In the genomic region with DNA sequence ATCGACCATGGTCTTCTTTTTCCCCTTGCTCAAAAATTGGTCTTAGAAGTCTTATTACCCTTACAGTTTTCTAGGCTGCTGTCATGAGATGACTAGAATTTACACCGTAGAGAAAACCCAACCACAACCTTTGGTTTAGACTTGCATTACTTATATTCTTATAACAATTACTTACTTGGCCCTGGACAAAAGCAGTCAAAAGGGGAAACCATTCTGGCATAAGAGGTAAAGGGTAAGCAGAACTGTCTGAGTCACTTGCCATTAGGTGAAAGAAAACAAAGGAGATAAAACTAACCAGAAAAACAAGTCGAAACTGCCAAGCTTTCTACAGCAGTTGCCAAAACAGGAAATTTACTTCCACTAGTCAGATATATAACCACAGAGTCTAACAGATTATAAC, we compare ENCODE assay signal across 1 cellular context.
TF ChIP-seq lines count a peak whose summit lies in the region.

No MANE protein-coding gene starts in this region.

TF ChIP-seq in SK-N-SH, 30 proteins besides CTCF, POLR2A, EP300 and RAD21 (continued from another document):
- TF ChIP-seq, protein P1, sequence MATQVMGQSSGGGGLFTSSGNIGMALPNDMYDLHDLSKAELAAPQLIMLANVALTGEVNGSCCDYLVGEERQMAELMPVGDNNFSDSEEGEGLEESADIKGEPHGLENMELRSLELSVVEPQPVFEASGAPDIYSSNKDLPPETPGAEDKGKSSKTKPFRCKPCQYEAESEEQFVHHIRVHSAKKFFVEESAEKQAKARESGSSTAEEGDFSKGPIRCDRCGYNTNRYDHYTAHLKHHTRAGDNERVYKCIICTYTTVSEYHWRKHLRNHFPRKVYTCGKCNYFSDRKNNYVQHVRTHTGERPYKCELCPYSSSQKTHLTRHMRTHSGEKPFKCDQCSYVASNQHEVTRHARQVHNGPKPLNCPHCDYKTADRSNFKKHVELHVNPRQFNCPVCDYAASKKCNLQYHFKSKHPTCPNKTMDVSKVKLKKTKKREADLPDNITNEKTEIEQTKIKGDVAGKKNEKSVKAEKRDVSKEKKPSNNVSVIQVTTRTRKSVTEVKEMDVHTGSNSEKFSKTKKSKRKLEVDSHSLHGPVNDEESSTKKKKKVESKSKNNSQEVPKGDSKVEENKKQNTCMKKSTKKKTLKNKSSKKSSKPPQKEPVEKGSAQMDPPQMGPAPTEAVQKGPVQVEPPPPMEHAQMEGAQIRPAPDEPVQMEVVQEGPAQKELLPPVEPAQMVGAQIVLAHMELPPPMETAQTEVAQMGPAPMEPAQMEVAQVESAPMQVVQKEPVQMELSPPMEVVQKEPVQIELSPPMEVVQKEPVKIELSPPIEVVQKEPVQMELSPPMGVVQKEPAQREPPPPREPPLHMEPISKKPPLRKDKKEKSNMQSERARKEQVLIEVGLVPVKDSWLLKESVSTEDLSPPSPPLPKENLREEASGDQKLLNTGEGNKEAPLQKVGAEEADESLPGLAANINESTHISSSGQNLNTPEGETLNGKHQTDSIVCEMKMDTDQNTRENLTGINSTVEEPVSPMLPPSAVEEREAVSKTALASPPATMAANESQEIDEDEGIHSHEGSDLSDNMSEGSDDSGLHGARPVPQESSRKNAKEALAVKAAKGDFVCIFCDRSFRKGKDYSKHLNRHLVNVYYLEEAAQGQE (IDR thresholded peaks at IDR 0.05; ENCODE audit: low read depth, low read length), result no peak
- TF ChIP-seq CHD2 (IDR thresholded peaks at IDR 0.05; ENCODE audit: low read length, partially characterized antibody) (no peak), JUND (IDR thresholded peaks at IDR 0.05) (peak; percentile 70), NRF1 (IDR thresholded peaks at IDR 0.05; ENCODE audit: low read depth, low read length) (no peak), FOXJ3 (CRISPR knock-in tag; IDR thresholded peaks at IDR 0.05) (no peak), SMC3 (IDR thresholded peaks at IDR 0.05; ENCODE audit: low read depth, low read length) (no peak), TAF1 (IDR thresholded peaks at IDR 0.05; ENCODE audit: borderline replicate concordance, low read depth, low read length) (no peak), MXI1 (IDR thresholded peaks at IDR 0.05; ENCODE audit: low read depth, low read length) (no peak), GATA2 (CRISPR knock-in tag; IDR thresholded peaks at IDR 0.05) (no peak)
- TF ChIP-seq, protein P2, sequence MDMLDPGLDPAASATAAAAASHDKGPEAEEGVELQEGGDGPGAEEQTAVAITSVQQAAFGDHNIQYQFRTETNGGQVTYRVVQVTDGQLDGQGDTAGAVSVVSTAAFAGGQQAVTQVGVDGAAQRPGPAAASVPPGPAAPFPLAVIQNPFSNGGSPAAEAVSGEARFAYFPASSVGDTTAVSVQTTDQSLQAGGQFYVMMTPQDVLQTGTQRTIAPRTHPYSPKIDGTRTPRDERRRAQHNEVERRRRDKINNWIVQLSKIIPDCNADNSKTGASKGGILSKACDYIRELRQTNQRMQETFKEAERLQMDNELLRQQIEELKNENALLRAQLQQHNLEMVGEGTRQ (IDR thresholded peaks at IDR 0.05; ENCODE audit: borderline replicate concordance, low read depth, low read length), result no peak
- TF ChIP-seq, protein P3, sequence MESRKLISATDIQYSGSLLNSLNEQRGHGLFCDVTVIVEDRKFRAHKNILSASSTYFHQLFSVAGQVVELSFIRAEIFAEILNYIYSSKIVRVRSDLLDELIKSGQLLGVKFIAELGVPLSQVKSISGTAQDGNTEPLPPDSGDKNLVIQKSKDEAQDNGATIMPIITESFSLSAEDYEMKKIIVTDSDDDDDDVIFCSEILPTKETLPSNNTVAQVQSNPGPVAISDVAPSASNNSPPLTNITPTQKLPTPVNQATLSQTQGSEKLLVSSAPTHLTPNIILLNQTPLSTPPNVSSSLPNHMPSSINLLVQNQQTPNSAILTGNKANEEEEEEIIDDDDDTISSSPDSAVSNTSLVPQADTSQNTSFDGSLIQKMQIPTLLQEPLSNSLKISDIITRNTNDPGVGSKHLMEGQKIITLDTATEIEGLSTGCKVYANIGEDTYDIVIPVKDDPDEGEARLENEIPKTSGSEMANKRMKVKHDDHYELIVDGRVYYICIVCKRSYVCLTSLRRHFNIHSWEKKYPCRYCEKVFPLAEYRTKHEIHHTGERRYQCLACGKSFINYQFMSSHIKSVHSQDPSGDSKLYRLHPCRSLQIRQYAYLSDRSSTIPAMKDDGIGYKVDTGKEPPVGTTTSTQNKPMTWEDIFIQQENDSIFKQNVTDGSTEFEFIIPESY (IDR thresholded peaks at IDR 0.05; ENCODE audit: borderline replicate concordance, low read depth), result 0 out of 2 replicates have a peak, but pooled peaks have one; percentile 28
- TF ChIP-seq, protein P4, sequence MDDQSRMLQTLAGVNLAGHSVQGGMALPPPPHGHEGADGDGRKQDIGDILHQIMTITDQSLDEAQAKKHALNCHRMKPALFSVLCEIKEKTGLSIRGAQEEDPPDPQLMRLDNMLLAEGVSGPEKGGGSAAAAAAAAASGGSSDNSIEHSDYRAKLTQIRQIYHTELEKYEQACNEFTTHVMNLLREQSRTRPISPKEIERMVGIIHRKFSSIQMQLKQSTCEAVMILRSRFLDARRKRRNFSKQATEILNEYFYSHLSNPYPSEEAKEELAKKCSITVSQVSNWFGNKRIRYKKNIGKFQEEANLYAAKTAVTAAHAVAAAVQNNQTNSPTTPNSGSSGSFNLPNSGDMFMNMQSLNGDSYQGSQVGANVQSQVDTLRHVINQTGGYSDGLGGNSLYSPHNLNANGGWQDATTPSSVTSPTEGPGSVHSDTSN (IDR thresholded peaks at IDR 0.05), result peak; percentile 80
